ENCODE assay signal across 1 cellular context in the genomic region with DNA sequence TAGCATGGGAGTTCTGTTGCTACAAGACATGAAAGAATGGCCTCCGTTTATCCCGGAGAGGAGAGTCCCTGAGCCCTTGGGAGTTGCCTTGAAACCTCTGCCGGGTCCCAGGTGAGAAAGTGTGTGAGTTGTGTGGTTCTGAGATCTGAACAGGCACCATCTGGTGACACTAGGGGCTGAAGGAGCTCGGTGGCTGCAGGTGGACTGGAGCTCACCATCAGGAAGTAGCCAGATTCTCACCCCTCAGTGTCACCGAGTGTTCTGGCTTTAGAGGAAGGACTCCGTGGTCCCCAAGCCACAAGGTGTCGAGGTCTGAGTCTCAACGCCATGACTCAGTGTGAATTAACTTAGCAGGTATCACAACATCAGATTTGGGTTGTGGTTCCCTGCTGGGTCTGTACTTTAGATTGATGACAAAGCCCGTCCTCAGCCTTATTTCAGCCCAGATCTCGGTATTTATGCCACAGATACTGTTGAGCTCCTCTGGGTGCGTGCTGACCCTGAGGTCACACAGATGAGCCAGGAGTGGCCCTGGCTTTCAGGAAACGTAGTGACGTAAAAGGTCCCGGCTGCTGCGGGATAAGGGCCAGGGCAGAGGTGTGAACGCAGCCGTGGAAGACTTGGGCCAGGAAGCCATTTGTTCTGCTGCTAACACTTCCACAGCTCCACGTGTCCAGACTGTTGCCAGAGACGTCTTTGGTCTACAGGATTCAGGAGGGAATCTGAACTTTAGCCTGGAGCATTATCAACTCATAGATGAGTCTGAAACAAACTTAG.
TF ChIP-seq lines count a peak whose summit lies in the region.

No MANE protein-coding gene starts in this region.

TF ChIP-seq in SK-N-SH treated with all-trans-retinoic acid at 6 μM for 48 hours, 23 proteins besides CTCF, POLR2A, EP300 and RAD21 (continued from another document):
- TF ChIP-seq, protein P1, sequence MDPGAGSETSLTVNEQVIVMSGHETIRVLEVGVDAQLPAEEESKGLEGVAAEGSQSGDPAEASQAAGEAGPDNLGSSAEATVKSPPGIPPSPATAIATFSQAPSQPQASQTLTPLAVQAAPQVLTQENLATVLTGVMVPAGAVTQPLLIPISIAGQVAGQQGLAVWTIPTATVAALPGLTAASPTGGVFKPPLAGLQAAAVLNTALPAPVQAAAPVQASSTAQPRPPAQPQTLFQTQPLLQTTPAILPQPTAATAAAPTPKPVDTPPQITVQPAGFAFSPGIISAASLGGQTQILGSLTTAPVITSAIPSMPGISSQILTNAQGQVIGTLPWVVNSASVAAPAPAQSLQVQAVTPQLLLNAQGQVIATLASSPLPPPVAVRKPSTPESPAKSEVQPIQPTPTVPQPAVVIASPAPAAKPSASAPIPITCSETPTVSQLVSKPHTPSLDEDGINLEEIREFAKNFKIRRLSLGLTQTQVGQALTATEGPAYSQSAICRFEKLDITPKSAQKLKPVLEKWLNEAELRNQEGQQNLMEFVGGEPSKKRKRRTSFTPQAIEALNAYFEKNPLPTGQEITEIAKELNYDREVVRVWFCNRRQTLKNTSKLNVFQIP (CRISPR knock-in tag; IDR thresholded peaks at IDR 0.05; ENCODE audit: borderline replicate concordance, low read depth) = no peak
- TF ChIP-seq ZNF70 (CRISPR knock-in tag; IDR thresholded peaks at IDR 0.05) = no peak
- no peak for TF ChIP-seq SNAI2 (CRISPR knock-in tag; IDR thresholded peaks at IDR 0.05)
- TF ChIP-seq CREB5 (CRISPR knock-in tag; IDR thresholded peaks at IDR 0.05; ENCODE audit: low read depth) = no peak
